Comparison of ENCODE assay signal across 8 cellular contexts in genomic region chr15:42736178-42736792, GRCh38. TPM values are rescaled to one million over a fixed set of nuclear protein-coding genes. Genes with fewer than 3 reads are reported as not detected.
A peak's percentile ranks its signal among the peaks of the same experiment; 100 is the strongest.
DNase-seq lines count a peak whose midpoint lies in the region; ATAC-seq, FAIRE-seq and TF ChIP-seq lines count a peak whose summit lies in the region.

No MANE protein-coding gene starts in this region.

- no peak overlapping the region for H4K5ac ChIP-seq in H9 (ENCODE audit: insufficient read length, low read depth, low read length)

- no peak overlapping the region for H3K23ac ChIP-seq in H9 (ENCODE audit: insufficient read length, low read depth, low read length)

- H2AK5ac ChIP-seq in H9 (ENCODE audit: insufficient read length, low read length), result no peak overlapping the region

- H2BK20ac ChIP-seq in H9 (ENCODE audit: low read depth, low read length, poor library complexity, severe bottlenecking), result no peak overlapping the region

- no CpG with 5 or more reads among the region's 55 CpGs for WGBS in H9 (ENCODE audit: extremely low coverage, insufficient read length, low lambda C conversion rate)

- H3K79me1 ChIP-seq in H9 (ENCODE audit: insufficient read depth, low read depth, low read length, poor library complexity, severe bottlenecking), result no peaks in the 10 kb centered on the region

- H2BK120ac ChIP-seq in H9 (ENCODE audit: low read depth, low read length, poor library complexity, severe bottlenecking), result no peak overlapping the region

- no peaks in the 10 kb centered on the region for H3K27me3 Mint-ChIP-seq in H9 (ENCODE audit: low read depth)

- no peak overlapping the region for H3K27ac ChIP-seq in H9 (ENCODE audit: insufficient read length, low read depth, low read length)
- peak overlapping the region; percentile 14; the same call in 1 of the 2 replicates for H3K27ac ChIP-seq in OCI-LY3 (ENCODE audit: low read length)
- H3K27ac ChIP-seq in breast epithelium, result peak overlapping the region; percentile 85 to 89
- no peak overlapping the region for H3K27ac ChIP-seq in subcutaneous abdominal adipose tissue (ENCODE audit: low read depth, low read length)

- FAIRE-seq in GM12891 (lab: Jason Lieb, UNC), result no peak

- H3K27ac Mint-ChIP-seq in H9, result no peak overlapping the region; a peak in 1 of 7 replicates

- no peak overlapping the region for H4K91ac ChIP-seq in H9 (ENCODE audit: insufficient read length, low read depth, low read length)

- ATAC-seq in left lobe of liver (peak; percentile 43), GM18519 (IDR thresholded peaks at IDR 0.05; ENCODE audit: low FRiP score, unreplicated experiment) (no peak)

- no peaks in the 10 kb centered on the region for H3K4me1 ChIP-seq in H9 (ENCODE audit: insufficient read depth, low read length)
- H3K4me1 ChIP-seq in OCI-LY3 (ENCODE audit: low read length), result peaks cover 27% of the 10 kb centered on the region
- peaks cover 0 to 6% of the 10 kb centered on the region in 2 donors for H3K4me1 ChIP-seq in breast epithelium
- H3K4me1 ChIP-seq in subcutaneous abdominal adipose tissue (ENCODE audit: control insufficient read depth in 5 of 5, insufficient read depth in 5 of 5, low read length in 5 of 5), result peaks cover 0 to 16% (median 12%) of the 10 kb centered on the region in 5 donors

- intact Hi-C loops in breast epithelium (cut with DNase I; ENCODE audit: low total_unique reads), result no loop called here

- H4K20me1 ChIP-seq in H9 (ENCODE audit: control insufficient read depth, insufficient read depth, insufficient read length), result no peaks in the 10 kb centered on the region
- peaks cover 4% of the 10 kb centered on the region; the same call in 1 of the 2 replicates for H4K20me1 ChIP-seq in OCI-LY3 (ENCODE audit: insufficient read depth, low read length)

- H3K36me3 Mint-ChIP-seq in H9 (ENCODE audit: insufficient read depth in 1 of 3, low read depth in 3 of 3), result peaks cover 12 to 40% (median 37%) of the 10 kb centered on the region in 3 experiments; a peak in 6 of 7 replicates

- H3K9ac ChIP-seq in H9 (ENCODE audit: extremely low read depth, insufficient read length, low read length) (no peak overlapping the region), OCI-LY3 (ENCODE audit: low read length) (peak overlapping the region; percentile 86), subcutaneous abdominal adipose tissue (ENCODE audit: low read length in 5 of 5) (peak overlapping the region in 4 of 5 donors; percentile 67 to 97 (median 82))

- H3K27me3 ChIP-seq in H9 (ENCODE audit: insufficient read depth, low read length) (no peaks in the 10 kb centered on the region), OCI-LY3 (ENCODE audit: low read depth, low read length) (no peaks in the 10 kb centered on the region), breast epithelium (no peaks in the 10 kb centered on the region), subcutaneous abdominal adipose tissue (ENCODE audit: control insufficient read depth in 5 of 5, insufficient read depth in 4 of 5, low read length in 5 of 5) (no peaks in the 10 kb centered on the region)

- no peak overlapping the region for H3T11ph ChIP-seq in H9 (ENCODE audit: low read length)

- no peaks in the 10 kb centered on the region for H3K79me2 ChIP-seq in H9 (ENCODE audit: insufficient read depth, low read length)
- H3K79me2 ChIP-seq in OCI-LY3 (ENCODE audit: low read length), result peaks cover 18% of the 10 kb centered on the region

- H3K4me1 Mint-ChIP-seq in H9, result peaks cover 7 to 9% of the 10 kb centered on the region in 2 experiments; a peak in 3 of 4 replicates

- H2BK5ac ChIP-seq in H9 (ENCODE audit: insufficient read length, low read length), result no peak overlapping the region

- no peak for TF ChIP-seq CTCF in H9 (conservative IDR thresholded peaks at IDR 0.05)
- TF ChIP-seq CTCF in OCI-LY3 (IDR thresholded peaks at IDR 0.05; ENCODE audit: low read depth, low read length), result no peak
- TF ChIP-seq CTCF in breast epithelium (IDR thresholded peaks at IDR 0.05), result no peak

- H3K56ac ChIP-seq in H9 (ENCODE audit: insufficient read length, low read depth, low read length), result no peak overlapping the region

- H3K36me3 ChIP-seq in OCI-LY3 (replicated peaks; ENCODE audit: low read depth, low read length) (peaks cover 28% of the 10 kb centered on the region), breast epithelium (no peaks in the 10 kb centered on the region), subcutaneous abdominal adipose tissue (ENCODE audit: control insufficient read depth in 5 of 5, insufficient read depth in 5 of 5, low read length in 5 of 5) (peaks cover 3 to 40% (median 27%) of the 10 kb centered on the region in 5 donors)

- peak; percentile 51 for DNase-seq in GM12891 (ENCODE audit: insufficient read length, low spot score)
- no peak for DNase-seq in H9
- no peak for DNase-seq in breast epithelium (ENCODE audit: low spot score in 2 of 2)
- DNase-seq in left lobe of liver (ENCODE audit: low spot score), result no peak
- no peak for DNase-seq in HT-29 (ENCODE audit: low spot score)

- no peak overlapping the region for H2BK15ac ChIP-seq in H9 (ENCODE audit: low read depth, low read length)

- no peaks in the 10 kb centered on the region for H3K23me2 ChIP-seq in H9 (ENCODE audit: insufficient read length, low read depth, low read length, poor library complexity, severe bottlenecking)

- peak overlapping the region; percentile 95 for H3K4me3 ChIP-seq in OCI-LY3 (ENCODE audit: low read length)
- peak overlapping the region; percentile 85 to 99 (median 85) for H3K4me3 ChIP-seq in breast epithelium
- peak overlapping the region; percentile 55 to 94 (median 86) for H3K4me3 ChIP-seq in subcutaneous abdominal adipose tissue (ENCODE audit: low read depth in 1 of 5, low read length in 5 of 5)

- peak overlapping the region; percentile 76 to 86 for H3K4me3 Mint-ChIP-seq in H9

- H3K9me3 ChIP-seq in H9 (ENCODE audit: control insufficient read depth, low read depth, low read length), result no peaks in the 10 kb centered on the region
- no peaks in the 10 kb centered on the region for H3K9me3 ChIP-seq in OCI-LY3 (ENCODE audit: insufficient read depth, low read length)
- H3K9me3 ChIP-seq in breast epithelium, result no peaks in the 10 kb centered on the region
- H3K9me3 ChIP-seq in subcutaneous abdominal adipose tissue (ENCODE audit: control insufficient read depth in 5 of 5, low read length in 5 of 5), result no peaks in the 10 kb centered on the region

- H2AFZ ChIP-seq in H9 (ENCODE audit: low read length) (no peak overlapping the region), OCI-LY3 (ENCODE audit: low read depth, low read length) (peak overlapping the region; percentile 27; the same call in 1 of the 2 replicates)

- H3K14ac ChIP-seq in H9 (ENCODE audit: insufficient read depth, low read length), result no peak overlapping the region

- TF ChIP-seq POLR2A in GM12891 (IDR thresholded peaks at IDR 0.05; ENCODE audit: low read depth, low read length) (no peak), breast epithelium (IDR thresholded peaks at IDR 0.05) (no peak)

- no peak overlapping the region for H3K18ac ChIP-seq in H9 (ENCODE audit: insufficient read length, low read depth, low read length)

- H2BK12ac ChIP-seq in H9 (ENCODE audit: insufficient read length, low read depth, low read length), result no peak overlapping the region

- no peak overlapping the region for H3K4ac ChIP-seq in H9 (ENCODE audit: low read depth, low read length)

- peak overlapping the region; percentile 38 for H3K4me2 ChIP-seq in H9 (ENCODE audit: insufficient read depth, insufficient read length, low read length)
- H3K4me2 ChIP-seq in OCI-LY3 (ENCODE audit: low read length), result peak overlapping the region; percentile 93

- H3K9me3 Mint-ChIP-seq in H9, result no peaks in the 10 kb centered on the region; a peak in 1 of 5 replicates

- no peak overlapping the region for H4K8ac ChIP-seq in H9 (replicated peaks; ENCODE audit: insufficient read length, low read depth, low read length)

TF ChIP-seq in GM12891, 5 proteins besides CTCF, POLR2A, EP300 and RAD21:
- TF ChIP-seq PAX5 (IDR thresholded peaks at IDR 0.05; ENCODE audit: insufficient read depth, low read length, severe bottlenecking), result no peak
- TF ChIP-seq TAF1 (IDR thresholded peaks at IDR 0.05; ENCODE audit: low read depth, low read length), result no peak
- no peak for TF ChIP-seq SPI1 (IDR thresholded peaks at IDR 0.05; ENCODE audit: low read depth, low read length)
- TF ChIP-seq POLR2AphosphoS5 (IDR thresholded peaks at IDR 0.05; ENCODE audit: low read depth, low read length), result no peak
- no peak for TF ChIP-seq POU2F2 (IDR thresholded peaks at IDR 0.05; ENCODE audit: low read depth, low read length)

RNA-seq across cellular contexts. Expression of gene CDAN1, which starts 0.6 kb away (rescaled TPM):
- polyA plus RNA-seq in GM12891 (2012; ENCODE audit: low read depth, missing spikeins), result 5.0 TPM
- total RNA-seq in H9 (2021) (20.0 and 20.4 TPM in 2 replicates), breast epithelium (10 to 100 TPM in 2 of 3 donors, 1 to 10 TPM in 1; 8.8 to 15.2 (median 14.7) TPM), left lobe of liver (10.1 TPM)
- total RNA-seq in HT-29 (2014; rRNA removed; shearing (Covaris generic)), result 15.2 and 28.4 TPM in 2 replicates

Comparison
In these comparisons a context has a peak if more than half of its experiments do, and no peak if none do; other contexts are left out.
1. H3K27ac ChIP-seq: peak in OCI-LY3 (single experiment) and breast epithelium (2 of 2); none in H9 (single experiment) and subcutaneous abdominal adipose tissue (single experiment).
2. Peak in every context shown above with its lines, with median percentiles within 50 percentile points of each other: H3K4me3 ChIP-seq.